Comparison of ENCODE assay signal across 13 cellular contexts in genomic region chr11:82731691-82732277, GRCh38. TPM values are rescaled to one million over a fixed set of nuclear protein-coding genes. Genes with fewer than 3 reads are reported as not detected.
A peak's percentile ranks its signal among the peaks of the same experiment; 100 is the strongest.
DNase-seq lines count a peak whose midpoint lies in the region; ATAC-seq and TF ChIP-seq lines count a peak whose summit lies in the region.
"Had no signal": no experiment of that assay in that cellular context is flagged by ENCODE, and none has a peak within 500 bp of the region (broad histone marks: within the 10 kb centered on the region; RNA-seq: fewer than 3 reads in every experiment).

No MANE protein-coding gene starts in this region.

- no peak overlapping the region for H3K27ac Mint-ChIP-seq in activated naive CD8-positive, alpha-beta T cell
- H3K27ac Mint-ChIP-seq in activated naive CD8-positive, alpha-beta T cell treated with anti-CD3 and anti-CD28 coated beads for 36 hours: no peak overlapping the region
- H3K27ac Mint-ChIP-seq in immature natural killer cell (no peak overlapping the region), type B pancreatic cell (no peak overlapping the region)

- H3K27me3 Mint-ChIP-seq in activated naive CD8-positive, alpha-beta T cell: peaks cover 43% of the 10 kb centered on the region
- H3K27me3 Mint-ChIP-seq in activated naive CD8-positive, alpha-beta T cell treated with anti-CD3 and anti-CD28 coated beads for 36 hours: peaks cover 80% of the 10 kb centered on the region
- H3K27me3 Mint-ChIP-seq in immature natural killer cell (ENCODE audit: low read depth in 3 of 3) (peaks cover 9 to 45% (median 23%) of the 10 kb centered on the region in 3 donors), type B pancreatic cell (peaks cover 78% of the 10 kb centered on the region)

- no peaks in the 10 kb centered on the region for H3K9me3 Mint-ChIP-seq in activated naive CD8-positive, alpha-beta T cell (ENCODE audit: low read depth)
- H3K9me3 Mint-ChIP-seq in activated naive CD8-positive, alpha-beta T cell treated with anti-CD3 and anti-CD28 coated beads for 36 hours: peaks cover 2% of the 10 kb centered on the region
- H3K9me3 Mint-ChIP-seq in immature natural killer cell (peaks cover 0 to 11% (median 4%) of the 10 kb centered on the region in 6 donors), type B pancreatic cell (no peaks in the 10 kb centered on the region)

- no peak for DNase-seq in activated naive CD8-positive, alpha-beta T cell treated with anti-CD3 and anti-CD28 coated beads for 36 hours
- DNase-seq in immature natural killer cell: no peak
- no peak for DNase-seq in type B pancreatic cell (ENCODE audit: extremely low spot score, unreplicated experiment)
- DNase-seq in sciatic nerve (ENCODE audit: low spot score): no peak
- no peak for DNase-seq in NCI-H2029 treated with DMSO at 0.1 percent for 48 hours (lab: John Stamatoyannopoulos, UW)
- DNase-seq in ureter (ENCODE audit: low spot score): no peak
- DNase-seq: adrenal gland, DMS153, Right ventricle myocardium superior had no signal

- TF ChIP-seq CTCF in type B pancreatic cell (conservative IDR thresholded peaks at IDR 0.05): no peak

- H3K27ac ChIP-seq in angular gyrus (ENCODE audit: low read depth, low read length): peak overlapping the region; percentile 57
- H3K27ac ChIP-seq: suprapubic skin had no signal

- peak overlapping the region; percentile 72 for H3K4me3 Mint-ChIP-seq in activated naive CD8-positive, alpha-beta T cell
- H3K4me3 Mint-ChIP-seq in activated naive CD8-positive, alpha-beta T cell treated with anti-CD3 and anti-CD28 coated beads for 36 hours: no peak overlapping the region
- H3K4me3 Mint-ChIP-seq in immature natural killer cell (peak overlapping the region in 4 of 5 donors; percentile 0 to 54 (median 28)), type B pancreatic cell (peak overlapping the region; percentile 85)

- no peaks in the 10 kb centered on the region for H3K36me3 Mint-ChIP-seq in activated naive CD8-positive, alpha-beta T cell
- no peaks in the 10 kb centered on the region for H3K36me3 Mint-ChIP-seq in activated naive CD8-positive, alpha-beta T cell treated with anti-CD3 and anti-CD28 coated beads for 36 hours
- H3K36me3 Mint-ChIP-seq in immature natural killer cell (peaks cover 0 to 8% (median 0%) of the 10 kb centered on the region in 3 donors), type B pancreatic cell (no peaks in the 10 kb centered on the region)

- intact Hi-C loops in sciatic nerve (cut with DNase I): no loop called here

- peaks cover 16% of the 10 kb centered on the region for H3K4me1 Mint-ChIP-seq in activated naive CD8-positive, alpha-beta T cell (ENCODE audit: low read depth)
- H3K4me1 Mint-ChIP-seq in activated naive CD8-positive, alpha-beta T cell treated with anti-CD3 and anti-CD28 coated beads for 36 hours: peaks cover 6% of the 10 kb centered on the region
- H3K4me1 Mint-ChIP-seq in immature natural killer cell: peaks cover 0 to 18% of the 10 kb centered on the region in 2 donors
- peaks cover 12% of the 10 kb centered on the region for H3K4me1 Mint-ChIP-seq in type B pancreatic cell (ENCODE audit: unreplicated experiment)

- ATAC-seq in sciatic nerve: no peak

RNA-seq across cellular contexts. Expression of gene FAM181B, which starts 1.9 kb away (rescaled TPM):
- total RNA-seq in activated naive CD8-positive, alpha-beta T cell treated with anti-CD3 and anti-CD28 coated beads for 36 hours: not detected
- polyA plus RNA-seq in immature natural killer cell: not detected
- total RNA-seq in type B pancreatic cell (ENCODE audit: low replicate concordance) (0.93 and 3.1 TPM in 2 replicates), sciatic nerve (3.7 TPM), ureter (10.4 TPM)
- total RNA-seq: lung microvascular endothelial cell had no signal
